Comparison of ENCODE assay signal across 1 cellular context in the genomic region with DNA sequence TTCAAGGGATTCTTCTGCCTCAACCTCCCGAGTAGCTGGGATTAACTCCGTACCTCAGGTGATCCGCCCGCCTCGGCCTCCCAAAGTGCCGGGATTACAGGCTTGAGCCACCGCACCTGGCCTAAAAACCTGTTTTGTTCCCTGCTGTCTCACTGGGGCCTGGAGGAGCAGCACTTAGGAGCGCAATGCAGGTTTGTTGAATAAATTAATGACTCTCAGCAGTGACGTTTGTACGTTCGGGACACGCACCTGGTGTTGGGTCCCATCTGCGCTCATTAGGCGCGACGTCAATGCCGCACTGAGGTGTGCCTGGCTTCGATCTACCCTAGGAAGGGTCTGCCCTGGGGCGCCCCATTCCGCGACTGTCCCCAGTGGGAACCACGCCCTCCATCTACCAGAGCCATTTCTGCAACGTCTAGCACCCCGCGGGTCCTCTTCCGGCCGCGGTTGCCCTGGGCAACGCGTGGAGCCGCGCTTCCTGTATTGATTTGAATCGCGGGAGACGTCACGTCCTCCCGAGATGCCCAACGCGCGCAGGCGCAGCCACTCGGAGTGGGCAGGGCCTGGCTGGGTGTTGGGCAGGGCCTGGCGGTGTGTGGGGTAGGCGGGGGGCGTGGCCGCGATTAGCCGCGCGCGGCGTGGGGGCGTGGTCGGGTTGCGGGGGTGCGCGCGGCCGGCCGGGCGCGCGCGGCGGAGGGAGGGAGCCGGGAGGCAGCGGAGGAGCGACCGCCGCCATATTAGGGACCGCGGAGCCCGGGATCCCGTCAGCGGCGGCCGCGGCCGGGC.
TF ChIP-seq lines count a peak whose summit lies in the region.

A gene (plus strand): TSS at position 714 of the 786 bp plus-strand sequence. CDS start 16,679 bp downstream, outside the sequence.

TF ChIP-seq in HepG2, 621 proteins besides CTCF, POLR2A, EP300 and RAD21 (continued from another document and continues in another):
- TF ChIP-seq, protein P1, sequence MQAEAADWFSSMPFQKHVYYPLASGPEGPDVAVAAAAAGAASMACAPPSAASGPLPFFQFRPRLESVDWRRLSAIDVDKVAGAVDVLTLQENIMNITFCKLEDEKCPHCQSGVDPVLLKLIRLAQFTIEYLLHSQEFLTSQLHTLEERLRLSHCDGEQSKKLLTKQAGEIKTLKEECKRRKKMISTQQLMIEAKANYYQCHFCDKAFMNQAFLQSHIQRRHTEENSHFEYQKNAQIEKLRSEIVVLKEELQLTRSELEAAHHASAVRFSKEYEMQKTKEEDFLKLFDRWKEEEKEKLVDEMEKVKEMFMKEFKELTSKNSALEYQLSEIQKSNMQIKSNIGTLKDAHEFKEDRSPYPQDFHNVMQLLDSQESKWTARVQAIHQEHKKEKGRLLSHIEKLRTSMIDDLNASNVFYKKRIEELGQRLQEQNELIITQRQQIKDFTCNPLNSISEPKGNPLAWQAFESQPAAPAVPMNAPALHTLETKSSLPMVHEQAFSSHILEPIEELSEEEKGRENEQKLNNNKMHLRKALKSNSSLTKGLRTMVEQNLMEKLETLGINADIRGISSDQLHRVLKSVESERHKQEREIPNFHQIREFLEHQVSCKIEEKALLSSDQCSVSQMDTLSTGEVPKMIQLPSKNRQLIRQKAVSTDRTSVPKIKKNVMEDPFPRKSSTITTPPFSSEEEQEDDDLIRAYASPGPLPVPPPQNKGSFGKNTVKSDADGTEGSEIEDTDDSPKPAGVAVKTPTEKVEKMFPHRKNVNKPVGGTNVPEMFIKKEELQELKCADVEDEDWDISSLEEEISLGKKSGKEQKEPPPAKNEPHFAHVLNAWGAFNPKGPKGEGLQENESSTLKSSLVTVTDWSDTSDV (CRISPR knock-in tag; IDR thresholded peaks at IDR 0.05), result 0 out of 2 replicates have a peak, but pooled peaks have one; percentile 25
- TF ChIP-seq ETV6 (CRISPR knock-in tag; conservative IDR thresholded peaks at IDR 0.05) (no peak), HCFC1 (IDR thresholded peaks at IDR 0.05; ENCODE audit: low read depth, low read length) (peak; percentile 62; the same call in 1 of the 2 replicates), ZNF549 (CRISPR knock-in tag; IDR thresholded peaks at IDR 0.05) (no peak), ZNF674 (CRISPR knock-in tag; IDR thresholded peaks at IDR 0.05; ENCODE audit: low read depth) (no peak), GABPB1 (CRISPR knock-in tag; IDR thresholded peaks at IDR 0.05) (peak; percentile 96), ZNF652 (CRISPR knock-in tag; IDR thresholded peaks at IDR 0.05; ENCODE audit: borderline replicate concordance, low read depth) (no peak), ATM (IDR thresholded peaks at IDR 0.05; ENCODE audit: borderline replicate concordance) (no peak), RBAK (CRISPR knock-in tag; IDR thresholded peaks at IDR 0.05) (no peak), ARHGAP35 (CRISPR knock-in tag; IDR thresholded peaks at IDR 0.05; ENCODE audit: borderline replicate concordance) (peak; percentile 78), ARNT (IDR thresholded peaks at IDR 0.05) (no peak), ZSCAN22 (CRISPR knock-in tag; IDR thresholded peaks at IDR 0.05) (no peak), FOXA1 (IDR thresholded peaks at IDR 0.05) (no peak), FOXA1 (CRISPR knock-in tag; IDR thresholded peaks at IDR 0.05) (peak; percentile 66), ELF4 (CRISPR knock-in tag; IDR thresholded peaks at IDR 0.05; ENCODE audit: borderline replicate concordance) (0 out of 2 replicates have a peak, but pooled peaks have one; percentile 27), SSRP1 (CRISPR knock-in tag; IDR thresholded peaks at IDR 0.05) (no peak), TEAD2 (CRISPR knock-in tag; IDR thresholded peaks at IDR 0.05) (no peak), ZBTB21 (CRISPR knock-in tag; IDR thresholded peaks at IDR 0.05) (peak; percentile 76), ADNP (CRISPR knock-in tag; IDR thresholded peaks at IDR 0.05) (no peak), DR1 (CRISPR knock-in tag; IDR thresholded peaks at IDR 0.05) (no peak; the same call in 1 of the 2 replicates), ZNF326 (CRISPR knock-in tag; IDR thresholded peaks at IDR 0.05; ENCODE audit: borderline replicate concordance) (no peak), ZNF562 (CRISPR knock-in tag; IDR thresholded peaks at IDR 0.05; ENCODE audit: borderline replicate concordance) (no peak), PTBP1 (IDR thresholded peaks at IDR 0.05; ENCODE audit: low read depth, low read length, poor library complexity, severe bottlenecking) (no peak), SIN3B (IDR thresholded peaks at IDR 0.05; ENCODE audit: low read length) (no peak)
- TF ChIP-seq, protein P2, sequence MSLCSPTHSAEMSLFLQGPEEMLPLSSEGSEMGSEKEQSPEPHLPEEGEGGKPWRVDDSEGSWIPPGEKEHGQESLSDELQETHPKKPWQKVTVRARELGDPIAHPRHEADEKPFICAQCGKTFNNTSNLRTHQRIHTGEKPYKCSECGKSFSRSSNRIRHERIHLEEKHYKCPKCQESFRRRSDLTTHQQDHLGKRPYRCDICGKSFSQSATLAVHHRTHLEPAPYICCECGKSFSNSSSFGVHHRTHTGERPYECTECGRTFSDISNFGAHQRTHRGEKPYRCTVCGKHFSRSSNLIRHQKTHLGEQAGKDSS (CRISPR knock-in tag; IDR thresholded peaks at IDR 0.05; ENCODE audit: borderline replicate concordance, low read depth), result 0 out of 2 replicates have a peak, but pooled peaks have one; percentile 43
- TF ChIP-seq, protein P3, sequence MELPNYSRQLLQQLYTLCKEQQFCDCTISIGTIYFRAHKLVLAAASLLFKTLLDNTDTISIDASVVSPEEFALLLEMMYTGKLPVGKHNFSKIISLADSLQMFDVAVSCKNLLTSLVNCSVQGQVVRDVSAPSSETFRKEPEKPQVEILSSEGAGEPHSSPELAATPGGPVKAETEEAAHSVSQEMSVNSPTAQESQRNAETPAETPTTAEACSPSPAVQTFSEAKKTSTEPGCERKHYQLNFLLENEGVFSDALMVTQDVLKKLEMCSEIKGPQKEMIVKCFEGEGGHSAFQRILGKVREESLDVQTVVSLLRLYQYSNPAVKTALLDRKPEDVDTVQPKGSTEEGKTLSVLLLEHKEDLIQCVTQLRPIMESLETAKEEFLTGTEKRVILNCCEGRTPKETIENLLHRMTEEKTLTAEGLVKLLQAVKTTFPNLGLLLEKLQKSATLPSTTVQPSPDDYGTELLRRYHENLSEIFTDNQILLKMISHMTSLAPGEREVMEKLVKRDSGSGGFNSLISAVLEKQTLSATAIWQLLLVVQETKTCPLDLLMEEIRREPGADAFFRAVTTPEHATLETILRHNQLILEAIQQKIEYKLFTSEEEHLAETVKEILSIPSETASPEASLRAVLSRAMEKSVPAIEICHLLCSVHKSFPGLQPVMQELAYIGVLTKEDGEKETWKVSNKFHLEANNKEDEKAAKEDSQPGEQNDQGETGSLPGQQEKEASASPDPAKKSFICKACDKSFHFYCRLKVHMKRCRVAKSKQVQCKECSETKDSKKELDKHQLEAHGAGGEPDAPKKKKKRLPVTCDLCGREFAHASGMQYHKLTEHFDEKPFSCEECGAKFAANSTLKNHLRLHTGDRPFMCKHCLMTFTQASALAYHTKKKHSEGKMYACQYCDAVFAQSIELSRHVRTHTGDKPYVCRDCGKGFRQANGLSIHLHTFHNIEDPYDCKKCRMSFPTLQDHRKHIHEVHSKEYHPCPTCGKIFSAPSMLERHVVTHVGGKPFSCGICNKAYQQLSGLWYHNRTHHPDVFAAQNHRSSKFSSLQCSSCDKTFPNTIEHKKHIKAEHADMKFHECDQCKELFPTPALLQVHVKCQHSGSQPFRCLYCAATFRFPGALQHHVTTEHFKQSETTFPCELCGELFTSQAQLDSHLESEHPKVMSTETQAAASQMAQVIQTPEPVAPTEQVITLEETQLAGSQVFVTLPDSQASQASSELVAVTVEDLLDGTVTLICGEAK (IDR thresholded peaks at IDR 0.05), result peak; percentile 59
- TF ChIP-seq, protein P3 (CRISPR knock-in tag; IDR thresholded peaks at IDR 0.05), result 0 out of 2 replicates have a peak, but pooled peaks have one; percentile 13
- TF ChIP-seq, protein P4, sequence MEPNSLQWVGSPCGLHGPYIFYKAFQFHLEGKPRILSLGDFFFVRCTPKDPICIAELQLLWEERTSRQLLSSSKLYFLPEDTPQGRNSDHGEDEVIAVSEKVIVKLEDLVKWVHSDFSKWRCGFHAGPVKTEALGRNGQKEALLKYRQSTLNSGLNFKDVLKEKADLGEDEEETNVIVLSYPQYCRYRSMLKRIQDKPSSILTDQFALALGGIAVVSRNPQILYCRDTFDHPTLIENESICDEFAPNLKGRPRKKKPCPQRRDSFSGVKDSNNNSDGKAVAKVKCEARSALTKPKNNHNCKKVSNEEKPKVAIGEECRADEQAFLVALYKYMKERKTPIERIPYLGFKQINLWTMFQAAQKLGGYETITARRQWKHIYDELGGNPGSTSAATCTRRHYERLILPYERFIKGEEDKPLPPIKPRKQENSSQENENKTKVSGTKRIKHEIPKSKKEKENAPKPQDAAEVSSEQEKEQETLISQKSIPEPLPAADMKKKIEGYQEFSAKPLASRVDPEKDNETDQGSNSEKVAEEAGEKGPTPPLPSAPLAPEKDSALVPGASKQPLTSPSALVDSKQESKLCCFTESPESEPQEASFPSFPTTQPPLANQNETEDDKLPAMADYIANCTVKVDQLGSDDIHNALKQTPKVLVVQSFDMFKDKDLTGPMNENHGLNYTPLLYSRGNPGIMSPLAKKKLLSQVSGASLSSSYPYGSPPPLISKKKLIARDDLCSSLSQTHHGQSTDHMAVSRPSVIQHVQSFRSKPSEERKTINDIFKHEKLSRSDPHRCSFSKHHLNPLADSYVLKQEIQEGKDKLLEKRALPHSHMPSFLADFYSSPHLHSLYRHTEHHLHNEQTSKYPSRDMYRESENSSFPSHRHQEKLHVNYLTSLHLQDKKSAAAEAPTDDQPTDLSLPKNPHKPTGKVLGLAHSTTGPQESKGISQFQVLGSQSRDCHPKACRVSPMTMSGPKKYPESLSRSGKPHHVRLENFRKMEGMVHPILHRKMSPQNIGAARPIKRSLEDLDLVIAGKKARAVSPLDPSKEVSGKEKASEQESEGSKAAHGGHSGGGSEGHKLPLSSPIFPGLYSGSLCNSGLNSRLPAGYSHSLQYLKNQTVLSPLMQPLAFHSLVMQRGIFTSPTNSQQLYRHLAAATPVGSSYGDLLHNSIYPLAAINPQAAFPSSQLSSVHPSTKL (CRISPR knock-in tag; IDR thresholded peaks at IDR 0.05), result peak; percentile 53
- TF ChIP-seq, protein P5, sequence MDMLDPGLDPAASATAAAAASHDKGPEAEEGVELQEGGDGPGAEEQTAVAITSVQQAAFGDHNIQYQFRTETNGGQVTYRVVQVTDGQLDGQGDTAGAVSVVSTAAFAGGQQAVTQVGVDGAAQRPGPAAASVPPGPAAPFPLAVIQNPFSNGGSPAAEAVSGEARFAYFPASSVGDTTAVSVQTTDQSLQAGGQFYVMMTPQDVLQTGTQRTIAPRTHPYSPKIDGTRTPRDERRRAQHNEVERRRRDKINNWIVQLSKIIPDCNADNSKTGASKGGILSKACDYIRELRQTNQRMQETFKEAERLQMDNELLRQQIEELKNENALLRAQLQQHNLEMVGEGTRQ (IDR thresholded peaks at IDR 0.05; ENCODE audit: low read depth, low read length), result no peak
- TF ChIP-seq, protein P5 (CRISPR knock-in tag; IDR thresholded peaks at IDR 0.05; ENCODE audit: borderline replicate concordance), result no peak
- TF ChIP-seq, protein P6, sequence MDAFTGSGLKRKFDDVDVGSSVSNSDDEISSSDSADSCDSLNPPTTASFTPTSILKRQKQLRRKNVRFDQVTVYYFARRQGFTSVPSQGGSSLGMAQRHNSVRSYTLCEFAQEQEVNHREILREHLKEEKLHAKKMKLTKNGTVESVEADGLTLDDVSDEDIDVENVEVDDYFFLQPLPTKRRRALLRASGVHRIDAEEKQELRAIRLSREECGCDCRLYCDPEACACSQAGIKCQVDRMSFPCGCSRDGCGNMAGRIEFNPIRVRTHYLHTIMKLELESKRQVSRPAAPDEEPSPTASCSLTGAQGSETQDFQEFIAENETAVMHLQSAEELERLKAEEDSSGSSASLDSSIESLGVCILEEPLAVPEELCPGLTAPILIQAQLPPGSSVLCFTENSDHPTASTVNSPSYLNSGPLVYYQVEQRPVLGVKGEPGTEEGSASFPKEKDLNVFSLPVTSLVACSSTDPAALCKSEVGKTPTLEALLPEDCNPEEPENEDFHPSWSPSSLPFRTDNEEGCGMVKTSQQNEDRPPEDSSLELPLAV (CRISPR knock-in tag; conservative IDR thresholded peaks at IDR 0.05; ENCODE audit: low read depth), result no peak
- TF ChIP-seq, protein P7, sequence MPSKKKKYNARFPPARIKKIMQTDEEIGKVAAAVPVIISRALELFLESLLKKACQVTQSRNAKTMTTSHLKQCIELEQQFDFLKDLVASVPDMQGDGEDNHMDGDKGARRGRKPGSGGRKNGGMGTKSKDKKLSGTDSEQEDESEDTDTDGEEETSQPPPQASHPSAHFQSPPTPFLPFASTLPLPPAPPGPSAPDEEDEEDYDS (CRISPR knock-in tag; IDR thresholded peaks at IDR 0.05), result peak; percentile 49; the same call in 1 of the 2 replicates
